ENCODE assay signal across 1 cellular context in genomic region chr4:77157859-77158486, GRCh38.
TF ChIP-seq lines count a peak whose summit lies in the region.

No MANE protein-coding gene starts in this region.

TF ChIP-seq in K562, 482 proteins besides CTCF, POLR2A, EP300 and RAD21 (continued from another document and continues in another):
- TF ChIP-seq HSF4 (CRISPR knock-in tag; IDR thresholded peaks at IDR 0.05; ENCODE audit: borderline replicate concordance) (no peak), DACH1 (IDR thresholded peaks at IDR 0.05; ENCODE audit: partially characterized antibody) (peak; percentile 41), ZNF274 (IDR thresholded peaks at IDR 0.05; ENCODE audit: borderline replicate concordance, low read depth, low read length) (no peak), MIER1 (IDR thresholded peaks at IDR 0.05; ENCODE audit: low read depth) (no peak), SRSF1 (IDR thresholded peaks at IDR 0.05; ENCODE audit: low read depth, low read length) (no peak), SREBF1 (IDR thresholded peaks at IDR 0.05; ENCODE audit: borderline replicate concordance, low read depth, low read length) (no peak), NFRKB (IDR thresholded peaks at IDR 0.05; ENCODE audit: low read depth) (no peak), ELK1 (CRISPR knock-in tag; IDR thresholded peaks at IDR 0.05) (no peak), CCAR2 (IDR thresholded peaks at IDR 0.05; ENCODE audit: low read depth, low read length) (no peak), RBFOX2 (IDR thresholded peaks at IDR 0.05; ENCODE audit: low read depth, low read length) (peak; percentile 25; the same call in 1 of the 2 replicates), HMGXB4 (CRISPR knock-in tag; IDR thresholded peaks at IDR 0.05) (0 out of 2 replicates have a peak, but pooled peaks have one; percentile 24), CTCFL (IDR thresholded peaks at IDR 0.05; ENCODE audit: borderline replicate concordance, insufficient read depth, low read depth, low read length, poor library complexity, severe bottlenecking) (no peak), TBP (optimal IDR thresholded peaks at IDR 0.05; ENCODE audit: low read depth, low read length) (no peak), ZNF133 (CRISPR knock-in tag; IDR thresholded peaks at IDR 0.05) (no peak), ZNF23 (CRISPR knock-in tag; IDR thresholded peaks at IDR 0.05) (no peak), TAF15 (IDR thresholded peaks at IDR 0.05; ENCODE audit: low read depth, low read length) (no peak), LCOR (CRISPR knock-in tag; IDR thresholded peaks at IDR 0.05) (no peak), SMAD1 (IDR thresholded peaks at IDR 0.05; ENCODE audit: low read depth, low read length, partially characterized antibody) (no peak), ZNF79 (CRISPR knock-in tag; IDR thresholded peaks at IDR 0.05; ENCODE audit: low read depth) (no peak), ZBTB11 (CRISPR knock-in tag; IDR thresholded peaks at IDR 0.05) (peak in 2 of 3 experiments; percentile 39 to 76; a peak in 3 of 6 replicates), ZNF311 (CRISPR knock-in tag; IDR thresholded peaks at IDR 0.05) (no peak), CHD4 (IDR thresholded peaks at IDR 0.05; ENCODE audit: insufficient read depth, insufficient replicate concordance, low read depth, low read length, poor library complexity, severe bottlenecking) (no peak), KLF10 (CRISPR knock-in tag; IDR thresholded peaks at IDR 0.05) (no peak), POLR2AphosphoS2 (IDR thresholded peaks at IDR 0.05; ENCODE audit: low read length) (no peak; the same call in 1 of the 2 replicates), PCBP2 (IDR thresholded peaks at IDR 0.05; ENCODE audit: low read depth, low read length, poor library complexity, severe bottlenecking) (no peak), LEF1 (IDR thresholded peaks at IDR 0.05) (peak; percentile 77), HDAC6 (IDR thresholded peaks at IDR 0.05; ENCODE audit: low read depth, low read length) (no peak), NCOA6 (IDR thresholded peaks at IDR 0.05) (no peak), HOMEZ (CRISPR knock-in tag; IDR thresholded peaks at IDR 0.05) (no peak), CEBPG (CRISPR knock-in tag; IDR thresholded peaks at IDR 0.05) (peak; percentile 96), CEBPG (tag; conservative IDR thresholded peaks at IDR 0.05 in 1 of 2, IDR thresholded peaks at IDR 0.05 in 1 of 2) (peak; percentile 93 to 99), FOXK2 (conservative IDR thresholded peaks at IDR 0.05 in 1 of 2, IDR thresholded peaks at IDR 0.05 in 1 of 2; ENCODE audit: low read depth in 2 of 2) (no peak), CHAMP1 (IDR thresholded peaks at IDR 0.05) (no peak), NONO (IDR thresholded peaks at IDR 0.05; ENCODE audit: low read depth in 2 of 2, low read length in 1 of 2) (0 out of 4 replicates have a peak, but pooled peaks of 1 of the 2 experiments have one; percentile 37), RCOR1 (IDR thresholded peaks at IDR 0.05; ENCODE audit: borderline replicate concordance in 1 of 2, low read depth in 2 of 2, low read length in 2 of 2) (0 out of 4 replicates have a peak, but pooled peaks of 1 of the 2 experiments have one; percentile 15), ZSCAN32 (CRISPR knock-in tag; IDR thresholded peaks at IDR 0.05) (no peak), KDM1A (IDR thresholded peaks at IDR 0.05) (peak in 1 of 2 experiments; percentile 75; a peak in 1 of 4 replicates), SMARCA4 (IDR thresholded peaks at IDR 0.05) (no peak), E2F6 (IDR thresholded peaks at IDR 0.05; ENCODE audit: borderline replicate concordance in 1 of 2, extremely low read depth in 1 of 2, insufficient read depth in 1 of 2, insufficient read length in 1 of 2, low read depth in 1 of 2, low read length in 1 of 2, poor library complexity in 1 of 2, severe bottlenecking in 1 of 2) (peak in 1 of 2 experiments; percentile 1), HDAC3 (IDR thresholded peaks at IDR 0.05; ENCODE audit: borderline replicate concordance, partially characterized antibody) (no peak), GABPA (tag; conservative IDR thresholded peaks at IDR 0.05; ENCODE audit: low read depth) (peak; percentile 70), ZNF609 (CRISPR knock-in tag; IDR thresholded peaks at IDR 0.05; ENCODE audit: borderline replicate concordance) (no peak), RBM22 (IDR thresholded peaks at IDR 0.05; ENCODE audit: low read depth, low read length, poor library complexity, severe bottlenecking) (peak; percentile 14), MXI1 (IDR thresholded peaks at IDR 0.05; ENCODE audit: low read depth, low read length) (no peak), JUND (IDR thresholded peaks at IDR 0.05; ENCODE audit: borderline replicate concordance, low read depth, low read length) (0 out of 2 replicates have a peak, but pooled peaks have one; percentile 5), JUND (tag; IDR thresholded peaks at IDR 0.05; ENCODE audit: borderline replicate concordance, low read depth, low read length) (no peak), ATF1 (CRISPR knock-in tag; IDR thresholded peaks at IDR 0.05) (no peak), ATF1 (tag; IDR thresholded peaks at IDR 0.05) (no peak), CBFA2T2 (conservative IDR thresholded peaks at IDR 0.05) (no peak), BCOR (IDR thresholded peaks at IDR 0.05) (peak; percentile 43; the same call in 1 of the 2 replicates)
